Comparison of ENCODE assay signal across 1 cellular context in the genomic region with DNA sequence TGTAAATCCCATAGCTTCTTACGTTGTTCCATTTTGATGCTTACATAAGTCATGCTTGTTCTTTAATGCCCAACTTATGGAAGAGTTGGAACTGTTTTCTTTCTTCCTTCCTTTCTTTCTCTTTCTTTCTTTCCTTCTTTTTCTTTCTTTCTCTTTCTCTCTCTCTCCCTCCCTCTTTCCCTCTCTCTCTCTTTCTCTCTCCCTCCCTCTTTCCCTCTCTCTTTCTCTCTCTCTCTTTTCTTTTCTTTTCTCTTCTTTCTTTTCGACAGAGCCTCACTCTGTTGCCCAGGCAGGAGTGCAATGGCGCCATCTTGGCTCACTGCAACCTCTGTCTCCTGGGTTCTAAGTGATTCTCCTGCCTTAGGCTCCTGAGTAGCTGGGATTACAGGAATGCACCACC.
TF ChIP-seq lines count a peak whose summit lies in the region.

No MANE protein-coding gene starts in this region.

TF ChIP-seq in K562, 482 proteins besides CTCF, POLR2A, EP300 and RAD21:
- TF ChIP-seq TRIM24 (IDR thresholded peaks at IDR 0.05) (0 out of 4 replicates have a peak, but pooled peaks of 1 of the 2 experiments have one; percentile 22), IFI16 (CRISPR knock-in tag; IDR thresholded peaks at IDR 0.05) (no peak), YY1 (IDR thresholded peaks at IDR 0.05; ENCODE audit: borderline replicate concordance in 1 of 3, control insufficient read depth in 1 of 3, extremely low read depth in 1 of 3, insufficient read depth in 3 of 3, insufficient read length in 1 of 3, insufficient replicate concordance in 2 of 3, low read depth in 1 of 3, low read length in 2 of 3) (peak in 1 of 3 experiments; percentile 35), MXI1 (IDR thresholded peaks at IDR 0.05; ENCODE audit: low read depth, low read length) (no peak), SNIP1 (IDR thresholded peaks at IDR 0.05; ENCODE audit: low read depth) (0 out of 2 replicates have a peak, but pooled peaks have one; percentile 43), OTX1 (CRISPR knock-in tag; IDR thresholded peaks at IDR 0.05) (peak; percentile 38; the same call in 1 of the 2 replicates), YBX1 (IDR thresholded peaks at IDR 0.05) (0 out of 2 replicates have a peak, but pooled peaks have one; percentile 60), PHF21A (IDR thresholded peaks at IDR 0.05; ENCODE audit: borderline replicate concordance, low read depth) (0 out of 2 replicates have a peak, but pooled peaks have one; percentile 15)
- TF ChIP-seq, protein P1, sequence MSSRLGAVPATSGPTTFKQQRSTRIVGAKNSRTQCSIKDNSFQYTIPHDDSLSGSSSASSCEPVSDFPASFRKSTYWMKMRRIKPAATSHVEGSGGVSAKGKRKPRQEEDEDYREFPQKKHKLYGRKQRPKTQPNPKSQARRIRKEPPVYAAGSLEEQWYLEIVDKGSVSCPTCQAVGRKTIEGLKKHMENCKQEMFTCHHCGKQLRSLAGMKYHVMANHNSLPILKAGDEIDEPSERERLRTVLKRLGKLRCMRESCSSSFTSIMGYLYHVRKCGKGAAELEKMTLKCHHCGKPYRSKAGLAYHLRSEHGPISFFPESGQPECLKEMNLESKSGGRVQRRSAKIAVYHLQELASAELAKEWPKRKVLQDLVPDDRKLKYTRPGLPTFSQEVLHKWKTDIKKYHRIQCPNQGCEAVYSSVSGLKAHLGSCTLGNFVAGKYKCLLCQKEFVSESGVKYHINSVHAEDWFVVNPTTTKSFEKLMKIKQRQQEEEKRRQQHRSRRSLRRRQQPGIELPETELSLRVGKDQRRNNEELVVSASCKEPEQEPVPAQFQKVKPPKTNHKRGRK (tag; IDR thresholded peaks at IDR 0.05): peak; percentile 95
- TF ChIP-seq, protein P2, sequence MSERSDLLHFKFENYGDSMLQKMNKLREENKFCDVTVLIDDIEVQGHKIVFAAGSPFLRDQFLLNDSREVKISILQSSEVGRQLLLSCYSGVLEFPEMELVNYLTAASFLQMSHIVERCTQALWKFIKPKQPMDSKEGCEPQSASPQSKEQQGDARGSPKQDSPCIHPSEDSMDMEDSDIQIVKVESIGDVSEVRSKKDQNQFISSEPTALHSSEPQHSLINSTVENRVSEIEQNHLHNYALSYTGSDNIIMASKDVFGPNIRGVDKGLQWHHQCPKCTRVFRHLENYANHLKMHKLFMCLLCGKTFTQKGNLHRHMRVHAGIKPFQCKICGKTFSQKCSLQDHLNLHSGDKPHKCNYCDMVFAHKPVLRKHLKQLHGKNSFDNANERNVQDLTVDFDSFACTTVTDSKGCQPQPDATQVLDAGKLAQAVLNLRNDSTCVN (CRISPR knock-in tag; IDR thresholded peaks at IDR 0.05): 0 out of 2 replicates have a peak, but pooled peaks have one; percentile 71
- TF ChIP-seq, protein P3, sequence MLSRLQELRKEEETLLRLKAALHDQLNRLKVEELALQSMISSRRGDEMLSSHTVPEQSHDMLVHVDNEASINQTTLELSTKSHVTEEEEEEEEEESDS (CRISPR knock-in tag; IDR thresholded peaks at IDR 0.05): no peak
- TF ChIP-seq, protein P4, sequence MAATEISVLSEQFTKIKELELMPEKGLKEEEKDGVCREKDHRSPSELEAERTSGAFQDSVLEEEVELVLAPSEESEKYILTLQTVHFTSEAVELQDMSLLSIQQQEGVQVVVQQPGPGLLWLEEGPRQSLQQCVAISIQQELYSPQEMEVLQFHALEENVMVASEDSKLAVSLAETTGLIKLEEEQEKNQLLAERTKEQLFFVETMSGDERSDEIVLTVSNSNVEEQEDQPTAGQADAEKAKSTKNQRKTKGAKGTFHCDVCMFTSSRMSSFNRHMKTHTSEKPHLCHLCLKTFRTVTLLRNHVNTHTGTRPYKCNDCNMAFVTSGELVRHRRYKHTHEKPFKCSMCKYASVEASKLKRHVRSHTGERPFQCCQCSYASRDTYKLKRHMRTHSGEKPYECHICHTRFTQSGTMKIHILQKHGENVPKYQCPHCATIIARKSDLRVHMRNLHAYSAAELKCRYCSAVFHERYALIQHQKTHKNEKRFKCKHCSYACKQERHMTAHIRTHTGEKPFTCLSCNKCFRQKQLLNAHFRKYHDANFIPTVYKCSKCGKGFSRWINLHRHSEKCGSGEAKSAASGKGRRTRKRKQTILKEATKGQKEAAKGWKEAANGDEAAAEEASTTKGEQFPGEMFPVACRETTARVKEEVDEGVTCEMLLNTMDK (IDR thresholded peaks at IDR 0.05; ENCODE audit: borderline replicate concordance, insufficient read depth, low read depth, low read length, poor library complexity, severe bottlenecking): no peak
- TF ChIP-seq, protein P5, sequence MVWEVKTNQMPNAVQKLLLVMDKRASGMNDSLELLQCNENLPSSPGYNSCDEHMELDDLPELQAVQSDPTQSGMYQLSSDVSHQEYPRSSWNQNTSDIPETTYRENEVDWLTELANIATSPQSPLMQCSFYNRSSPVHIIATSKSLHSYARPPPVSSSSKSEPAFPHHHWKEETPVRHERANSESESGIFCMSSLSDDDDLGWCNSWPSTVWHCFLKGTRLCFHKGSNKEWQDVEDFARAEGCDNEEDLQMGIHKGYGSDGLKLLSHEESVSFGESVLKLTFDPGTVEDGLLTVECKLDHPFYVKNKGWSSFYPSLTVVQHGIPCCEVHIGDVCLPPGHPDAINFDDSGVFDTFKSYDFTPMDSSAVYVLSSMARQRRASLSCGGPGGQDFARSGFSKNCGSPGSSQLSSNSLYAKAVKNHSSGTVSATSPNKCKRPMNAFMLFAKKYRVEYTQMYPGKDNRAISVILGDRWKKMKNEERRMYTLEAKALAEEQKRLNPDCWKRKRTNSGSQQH (CRISPR knock-in tag; IDR thresholded peaks at IDR 0.05): 0 out of 2 replicates have a peak, but pooled peaks have one; percentile 36
